ENCODE assay signal across 9 cellular contexts in the genomic region with DNA sequence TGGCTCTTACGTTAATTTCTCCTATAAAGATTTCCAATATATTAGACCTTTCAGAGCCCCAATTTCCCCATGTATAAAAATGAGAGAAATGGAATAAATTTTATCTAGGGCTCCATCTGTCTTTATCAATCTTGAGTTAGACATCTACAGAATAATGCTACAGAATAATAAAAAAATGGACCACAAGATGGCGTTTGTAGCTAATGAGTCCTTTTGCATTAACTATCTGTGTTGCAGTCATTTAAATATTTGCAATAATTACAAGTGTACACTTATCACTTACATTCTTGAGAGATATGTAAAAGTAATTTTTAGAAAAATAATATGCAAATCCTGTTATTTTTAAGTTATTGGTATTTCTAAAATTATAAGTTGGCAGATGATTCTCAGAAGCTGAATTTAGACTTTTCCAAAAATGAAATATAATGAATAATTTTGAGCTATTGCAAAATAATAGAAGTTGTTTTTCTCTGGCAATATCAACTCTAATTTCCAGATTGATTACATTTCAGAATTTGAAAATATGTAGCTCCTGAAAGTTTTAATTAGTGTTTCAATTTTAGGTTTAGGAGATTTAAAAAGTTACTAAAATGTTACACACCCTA.
DNase-seq lines count a peak whose midpoint lies in the region; ATAC-seq, FAIRE-seq and TF ChIP-seq lines count a peak whose summit lies in the region.
"Had no signal": no experiment of that assay in that cellular context is flagged by ENCODE, and none has a peak within 500 bp of the region (broad histone marks: within the 10 kb centered on the region; RNA-seq: fewer than 3 reads in every experiment).

No MANE protein-coding gene starts in this region.

- FAIRE-seq in kidney (lab: Jason Lieb, UNC) (peak; percentile 33), GM12892 (lab: Jason Lieb, UNC) (no peak)

- H3K9me3 Mint-ChIP-seq in CD8-positive, alpha-beta T cell: no peaks in the 10 kb centered on the region
- H3K9me3 Mint-ChIP-seq: central memory CD8-positive, alpha-beta T cell had no signal

- no peaks in the 10 kb centered on the region for H3K36me3 ChIP-seq in CD8-positive, alpha-beta T cell (ENCODE audit: insufficient read depth, low read length)
- H3K36me3 ChIP-seq in kidney (ENCODE audit: control insufficient read depth in 1 of 2, insufficient read depth in 2 of 2, low read length in 2 of 2): no peaks in the 10 kb centered on the region

- CTCF ChIA-PET in CD8-positive, alpha-beta T cell (lab: Charles Lee): interaction anchor here (1.0 to 2.8 kb wide), 8 partner anchors 16 to 958 kb away, joined by 3 to 11 read pairs (median 4); no protein-coding TSS in a partner anchor

- no peaks in the 10 kb centered on the region for H3K27me3 ChIP-seq in CD8-positive, alpha-beta T cell (ENCODE audit: insufficient read depth, low read length)

- no peak overlapping the region for H3K27ac ChIP-seq in CD8-positive, alpha-beta T cell (ENCODE audit: low read depth, low read length)
- H3K27ac ChIP-seq in kidney (ENCODE audit: low read depth in 2 of 2, low read length in 2 of 2): no peak overlapping the region

- H3K9me3 ChIP-seq in CD8-positive, alpha-beta T cell (ENCODE audit: low read length): no peaks in the 10 kb centered on the region
- no peaks in the 10 kb centered on the region for H3K9me3 ChIP-seq in kidney (ENCODE audit: control insufficient read depth in 1 of 2, low read length in 2 of 2)

- H3K4me1 ChIP-seq in CD8-positive, alpha-beta T cell (ENCODE audit: insufficient read depth, low read length): no peaks in the 10 kb centered on the region
- no peaks in the 10 kb centered on the region for H3K4me1 ChIP-seq in kidney (ENCODE audit: control insufficient read depth in 1 of 2, insufficient read depth in 1 of 2, low read depth in 1 of 2, low read length in 2 of 2)

- no peak overlapping the region for H3K4me3 Mint-ChIP-seq in CD8-positive, alpha-beta T cell
- H3K4me3 Mint-ChIP-seq: central memory CD8-positive, alpha-beta T cell had no signal

- no peak overlapping the region for H3K27ac Mint-ChIP-seq in CD8-positive, alpha-beta T cell

- no peak for TF ChIP-seq POLR2A in GM12892 (IDR thresholded peaks at IDR 0.05; ENCODE audit: low read depth, low read length)

- ATAC-seq in CD8-positive, alpha-beta T cell: no peak
- peak; percentile 59 for ATAC-seq in GM21390 (IDR thresholded peaks at IDR 0.05; ENCODE audit: unreplicated experiment)

- H3K4me1 Mint-ChIP-seq in CD8-positive, alpha-beta T cell (ENCODE audit: low read depth): no peaks in the 10 kb centered on the region
- H3K4me1 Mint-ChIP-seq: central memory CD8-positive, alpha-beta T cell had no signal

- intact Hi-C loops in CD8-positive, alpha-beta T cell (cut with DNase I, micrococcal nuclease): loop anchor here (2.0 to 10.0 kb wide), 3 partner anchors 732 to 958 kb away; no protein-coding TSS in a partner anchor
- intact Hi-C loops in kidney (cut with DNase I) (no loop called here), posterior vena cava (cut with DNase I) (no loop called here)

- peak; percentile 46 for TF ChIP-seq CTCF in CD8-positive, alpha-beta T cell (IDR thresholded peaks at IDR 0.05)
- peak; percentile 10 for TF ChIP-seq CTCF in kidney (IDR thresholded peaks at IDR 0.05; ENCODE audit: borderline replicate concordance, extremely low read depth, insufficient read depth)

- DNase-seq in CD8-positive, alpha-beta T cell: no peak
- DNase-seq in RPMI8226: peak; percentile 3
- no peak for DNase-seq in kidney
- DNase-seq in posterior vena cava (ENCODE audit: low spot score): no peak
- DNase-seq in GM12892 (ENCODE audit: insufficient read length): no peak
- DNase-seq in SK-N-DZ (ENCODE audit: low spot score): no peak
- DNase-seq in effector CD8-positive, alpha-beta T cell (lab: John Stamatoyannopoulos, UW): no peak

- no peak overlapping the region for H3K9ac ChIP-seq in kidney (ENCODE audit: low read length in 2 of 2)

- H3K27me3 Mint-ChIP-seq in CD8-positive, alpha-beta T cell (ENCODE audit: low read depth): no peaks in the 10 kb centered on the region

- no peaks in the 10 kb centered on the region for H3K36me3 Mint-ChIP-seq in CD8-positive, alpha-beta T cell

- no peak overlapping the region for H3K4me3 ChIP-seq in CD8-positive, alpha-beta T cell (ENCODE audit: low read depth, low read length)
- H3K4me3 ChIP-seq in kidney (ENCODE audit: low read length in 2 of 2): no peak overlapping the region

- POLR2A ChIA-PET in CD8-positive, alpha-beta T cell (lab: Charles Lee): no interaction called here

Comparison
In these comparisons a context has a peak if more than half of its experiments do, and no peak if none do; other contexts are left out.
1. intact Hi-C loops: an anchor here in CD8-positive, alpha-beta T cell (2.0 to 10.0 kb wide); none called in kidney and posterior vena cava.